Comparison of ENCODE assay signal across 9 cellular contexts in the genomic region with DNA sequence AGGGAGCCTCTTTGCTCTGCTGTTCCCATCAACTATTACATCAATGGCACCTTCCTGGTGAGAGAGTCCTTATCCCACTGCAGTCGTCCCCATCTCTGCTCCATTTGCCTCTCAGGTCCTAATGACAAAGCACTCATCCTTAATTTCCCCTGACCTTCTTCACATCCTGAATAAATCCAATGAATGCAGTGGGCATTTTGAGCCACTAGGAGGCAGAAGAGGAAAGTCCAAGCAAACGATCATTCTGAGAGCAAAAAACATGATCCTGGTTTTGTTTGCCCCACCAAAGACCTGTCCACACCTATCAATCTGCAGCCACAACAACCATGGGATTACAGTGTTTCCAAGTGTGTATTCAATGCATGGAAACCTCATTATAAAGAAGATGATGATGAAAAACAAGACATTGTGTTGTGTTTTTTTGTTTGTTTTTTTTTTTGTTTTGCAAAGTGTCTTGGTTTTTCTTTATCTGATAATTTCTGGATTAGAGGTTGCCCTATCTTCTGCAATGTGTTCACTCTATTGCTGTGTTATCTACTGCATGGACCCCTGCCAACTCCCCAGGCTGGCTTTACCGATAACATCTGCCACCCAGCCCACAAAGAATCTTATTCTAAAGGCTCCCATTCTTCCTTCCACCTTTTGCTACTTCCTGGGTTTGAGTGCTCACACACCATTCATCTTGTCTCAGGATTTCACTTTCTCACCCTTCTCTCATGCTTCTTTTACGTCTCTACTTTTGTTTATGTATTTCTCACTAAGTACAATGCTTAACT.
A peak's percentile ranks its signal among the peaks of the same experiment; 100 is the strongest.
DNase-seq lines count a peak whose midpoint lies in the region; ATAC-seq and TF ChIP-seq lines count a peak whose summit lies in the region.
"Had no signal": no experiment of that assay in that cellular context is flagged by ENCODE, and none has a peak within 500 bp of the region (broad histone marks: within the 10 kb centered on the region; RNA-seq: fewer than 3 reads in every experiment).

No MANE protein-coding gene starts in this region.

- ATAC-seq in GM21526 (IDR thresholded peaks at IDR 0.05; ENCODE audit: low FRiP score, unreplicated experiment) (peak; percentile 83), GM21825 (IDR thresholded peaks at IDR 0.05; ENCODE audit: unreplicated experiment) (no peak), HG03280 (IDR thresholded peaks at IDR 0.05; ENCODE audit: unreplicated experiment) (no peak)
- ATAC-seq: CD8-positive, alpha-beta T cell had no signal

- no peak overlapping the region for H2BK5ac ChIP-seq in mesenchymal stem cell (ENCODE audit: low read depth, low read length, poor library complexity, severe bottlenecking)

- H3K4me1 Mint-ChIP-seq in brain: peaks cover 33% of the 10 kb centered on the region

- no peaks in the 10 kb centered on the region for H3K36me3 ChIP-seq in mesenchymal stem cell (ENCODE audit: control insufficient read depth in 1 of 2, insufficient read depth in 2 of 2, low read depth in 1 of 2, low read length in 2 of 2)

- H2BK120ac ChIP-seq in mesenchymal stem cell (ENCODE audit: low read depth, low read length): no peak overlapping the region

- H2AK5ac ChIP-seq in mesenchymal stem cell (ENCODE audit: low read length, severe bottlenecking): no peak overlapping the region

- H2BK15ac ChIP-seq in mesenchymal stem cell (ENCODE audit: low read depth, poor library complexity, severe bottlenecking): no peak overlapping the region

- peaks cover 0 to 5% (median 0%) of the 10 kb centered on the region in 5 experiments for H3K9me3 Mint-ChIP-seq in brain
- H3K9me3 Mint-ChIP-seq: CD8-positive, alpha-beta T cell had no signal

- no peak overlapping the region for H4K91ac ChIP-seq in mesenchymal stem cell (ENCODE audit: low read length)

- no peaks in the 10 kb centered on the region for H3K27me3 Mint-ChIP-seq in brain

- no peaks in the 10 kb centered on the region for H3K4me1 ChIP-seq in mesenchymal stem cell (ENCODE audit: control insufficient read depth, insufficient read depth, low read depth, low read length)

- peaks cover 14% of the 10 kb centered on the region for H3K36me3 Mint-ChIP-seq in brain
- H3K36me3 Mint-ChIP-seq: CD8-positive, alpha-beta T cell had no signal

- H3K4me2 ChIP-seq in mesenchymal stem cell (ENCODE audit: low read length, poor library complexity, severe bottlenecking): no peak overlapping the region

- H3K4ac ChIP-seq in mesenchymal stem cell (ENCODE audit: low read depth in 1 of 2, low read length in 2 of 2): no peak overlapping the region

- peak overlapping the region in 2 of 5 experiments; percentile 1 to 62 for H3K27ac Mint-ChIP-seq in brain
- H3K27ac Mint-ChIP-seq: CD8-positive, alpha-beta T cell had no signal

- 12% methylated on average over 3 of the region's 4 CpGs for WGBS in mesenchymal stem cell

- H3K9ac ChIP-seq in mesenchymal stem cell (ENCODE audit: low read length): no peak overlapping the region

- no peak overlapping the region for H2AFZ ChIP-seq in mesenchymal stem cell (ENCODE audit: low read depth, low read length)

- H3K27ac ChIP-seq in mesenchymal stem cell (ENCODE audit: low read length, poor library complexity, severe bottlenecking): no peak overlapping the region

- H3K9me3 ChIP-seq in mesenchymal stem cell (ENCODE audit: control insufficient read depth, low read length): no peaks in the 10 kb centered on the region

- H4K8ac ChIP-seq in mesenchymal stem cell (ENCODE audit: low read length): no peak overlapping the region

- no peak overlapping the region for H3K14ac ChIP-seq in mesenchymal stem cell (ENCODE audit: low read length in 2 of 2)

- H3K4me3 ChIP-seq in mesenchymal stem cell (ENCODE audit: insufficient read depth in 1 of 2, low read depth in 1 of 2, low read length in 2 of 2): no peak overlapping the region

- no peak overlapping the region for H3K23ac ChIP-seq in mesenchymal stem cell (ENCODE audit: low read length in 2 of 2)

- DNase-seq in NCI-H2171 treated with DMSO at 0.1 percent for 48 hours (lab: John Stamatoyannopoulos, UW) (peak; percentile 0), NCI-H2171 (lab: John Stamatoyannopoulos, UW) (no peak), NCI-H1930 (lab: John Stamatoyannopoulos, UW) (peak; percentile 10 to 20), mesenchymal stem cell (peak; percentile 24)

- TF ChIP-seq CTCF in brain (conservative IDR thresholded peaks at IDR 0.05): peak; percentile 75 to 83

- no peak overlapping the region for H3K4me3 Mint-ChIP-seq in brain
- H3K4me3 Mint-ChIP-seq: CD8-positive, alpha-beta T cell had no signal

- H3K79me1 ChIP-seq in mesenchymal stem cell (replicated peaks; ENCODE audit: low read length, poor library complexity, severe bottlenecking): no peaks in the 10 kb centered on the region

- no peaks in the 10 kb centered on the region for H3K27me3 ChIP-seq in mesenchymal stem cell (ENCODE audit: control insufficient read depth in 1 of 2, insufficient read depth in 1 of 2, low read length in 2 of 2)

- no peak overlapping the region for H2BK12ac ChIP-seq in mesenchymal stem cell (ENCODE audit: low read length in 2 of 2)

- no peak overlapping the region for H3K18ac ChIP-seq in mesenchymal stem cell (ENCODE audit: low read depth in 1 of 2, low read length in 2 of 2)
